ENCODE assay signal across 35 cellular contexts in the genomic region with DNA sequence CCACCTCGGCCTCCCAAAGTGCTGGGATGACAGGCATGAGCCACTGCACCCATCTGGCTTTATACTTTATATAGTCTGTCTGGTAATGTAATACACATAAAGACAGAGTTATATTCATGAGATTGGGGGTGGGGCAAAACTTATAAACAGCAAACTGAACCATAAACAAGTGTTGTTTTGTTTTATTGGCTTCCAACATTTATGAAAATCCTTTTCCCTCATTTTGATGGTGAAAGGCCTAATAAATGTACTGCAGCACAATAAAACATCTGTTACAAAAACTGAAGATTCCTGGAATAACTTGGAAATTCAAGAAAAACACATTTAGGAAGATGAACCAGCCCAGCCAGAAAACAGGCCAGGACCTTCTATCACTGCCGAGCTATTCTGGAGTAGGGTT. TPM values are rescaled to one million over a fixed set of nuclear protein-coding genes. Genes with fewer than 3 reads are reported as not detected.
"Had no signal": no experiment of that assay in that cellular context is flagged by ENCODE, and none has a peak within 500 bp of the region (broad histone marks: within the 10 kb centered on the region; RNA-seq: fewer than 3 reads in every experiment).

No MANE protein-coding gene starts in this region.

- H3K27ac ChIP-seq: brain microvascular endothelial cell, colonic mucosa, epithelial cell of prostate, esophagus squamous epithelium, heart left ventricle had no signal

- H3K4me1 ChIP-seq: colonic mucosa had no signal

- ATAC-seq: activated CD4-positive, alpha-beta T cell treated with anti-CD3 and anti-CD28 coated beads for 36 hours; activated CD8-positive, alpha-beta memory T cell treated with anti-CD3 and anti-CD28 coated beads, Interleukin-2, amount 10 ng/mL, durations not matched to agents 7 days and 5 days; activated CD8-positive, alpha-beta T cell treated with anti-CD3 and anti-CD28 coated beads, Interleukin-2, amount 10 ng/mL, durations not matched to agents 7 days and 5 days; heart left ventricle had no signal

- H3K4me1 Mint-ChIP-seq: activated CD4-positive, alpha-beta T cell treated with anti-CD3 and anti-CD28 coated beads for 36 hours; activated CD4-positive, alpha-beta T cell treated with anti-CD3 and anti-CD28 coated beads, Interleukin-2, amount 10 ng/mL, durations not matched to agents 24 days and 14 days; activated CD8-positive, alpha-beta memory T cell treated with anti-CD3 and anti-CD28 coated beads, Interleukin-2, amount 10 ng/mL, durations not matched to agents 7 days and 5 days had no signal

- H3K27me3 Mint-ChIP-seq: activated CD4-positive, alpha-beta memory T cell treated with anti-CD3 and anti-CD28 coated beads for 36 hours; activated CD4-positive, alpha-beta T cell treated with anti-CD3 and anti-CD28 coated beads for 36 hours; activated CD4-positive, alpha-beta T cell treated with anti-CD3 and anti-CD28 coated beads, Interleukin-2, amount 10 ng/mL, durations not matched to agents 24 days and 14 days; activated CD8-positive, alpha-beta memory T cell treated with anti-CD3 and anti-CD28 coated beads, Interleukin-2, amount 10 ng/mL, durations not matched to agents 7 days and 5 days; activated naive CD8-positive, alpha-beta T cell had no signal

- H3K9me3 ChIP-seq: colonic mucosa, esophagus squamous epithelium, heart left ventricle had no signal

- H3K36me3 ChIP-seq: brain microvascular endothelial cell, colonic mucosa had no signal

- H3K27ac Mint-ChIP-seq: activated CD4-positive, alpha-beta memory T cell treated with anti-CD3 and anti-CD28 coated beads for 36 hours; activated CD4-positive, alpha-beta T cell treated with anti-CD3 and anti-CD28 coated beads for 36 hours; activated CD4-positive, alpha-beta T cell treated with anti-CD3 and anti-CD28 coated beads, Interleukin-2, amount 10 ng/mL, durations not matched to agents 24 days and 14 days; activated CD8-positive, alpha-beta memory T cell treated with anti-CD3 and anti-CD28 coated beads, Interleukin-2, amount 10 ng/mL, durations not matched to agents 7 days and 5 days; activated CD8-positive, alpha-beta T cell treated with anti-CD3 and anti-CD28 coated beads, Interleukin-2, amount 10 ng/mL, durations not matched to agents 7 days and 5 days; activated naive CD4-positive, alpha-beta T cell treated with anti-CD3 and anti-CD28 coated beads for 36 hours; activated naive CD8-positive, alpha-beta T cell; activated T-helper 1 cell treated with anti-CD3 and anti-CD28 coated beads, Interleukin-12 subunit alpha, Interleukin-12 subunit beta, Interleukin-2, Interleukin-4 antibody, amounts not matched to agents 30 ng/mL and 10 ng/mL and 1 ng/mL, durations not matched to agents 14 hours and 24 hours and 36 hours; activated T-helper 2 cell treated with anti-CD3 and anti-CD28 coated beads, Interferon-gamma antibody, Interleukin-2, Interleukin-4, amounts not matched to agents 10 μg/mL and 5 μg/mL and 100 μg/mL, durations not matched to agents 14 hours and 24 hours and 36 hours had no signal

- H3K27me3 ChIP-seq: brain microvascular endothelial cell, colonic mucosa, esophagus squamous epithelium, heart left ventricle had no signal

- H3K9me3 Mint-ChIP-seq: activated CD4-positive, alpha-beta memory T cell treated with anti-CD3 and anti-CD28 coated beads for 36 hours; activated CD4-positive, alpha-beta T cell treated with anti-CD3 and anti-CD28 coated beads, Interleukin-2, amount 10 ng/mL, durations not matched to agents 24 days and 14 days; activated naive CD4-positive, alpha-beta T cell treated with anti-CD3 and anti-CD28 coated beads for 36 hours; activated T-helper 1 cell treated with anti-CD3 and anti-CD28 coated beads, Interleukin-12 subunit alpha, Interleukin-12 subunit beta, Interleukin-2, Interleukin-4 antibody, amounts not matched to agents 30 ng/mL and 10 ng/mL and 1 ng/mL, durations not matched to agents 14 hours and 24 hours and 36 hours; activated T-helper 2 cell treated with anti-CD3 and anti-CD28 coated beads, Interferon-gamma antibody, Interleukin-2, Interleukin-4, amounts not matched to agents 10 μg/mL and 5 μg/mL and 100 μg/mL, durations not matched to agents 14 hours and 24 hours and 36 hours had no signal

- H3K4me3 ChIP-seq: colonic mucosa, esophagus squamous epithelium, heart left ventricle had no signal

- DNase-seq: activated CD4-positive, alpha-beta memory T cell treated with anti-CD3 and anti-CD28 coated beads for 36 hours; activated CD4-positive, alpha-beta T cell treated with anti-CD3 and anti-CD28 coated beads for 36 hours; activated CD4-positive, alpha-beta T cell treated with anti-CD3 and anti-CD28 coated beads, Interleukin-2, amount 10 ng/mL, durations not matched to agents 24 days and 14 days; activated CD4-positive, CD25-positive, alpha-beta regulatory T cell; activated CD4-positive, CD25-positive, alpha-beta regulatory T cell treated with anti-CD3 and anti-CD28 coated beads, Interleukin-2, amount 50 U/mL, for 72 hours; activated CD8-positive, alpha-beta memory T cell treated with anti-CD3 and anti-CD28 coated beads, Interleukin-2, amount 10 ng/mL, durations not matched to agents 7 days and 5 days; activated CD8-positive, alpha-beta memory T cell treated with anti-CD3 and anti-CD28 coated beads, Interleukin-2, amount 50 U/mL, for 4 hours; activated CD8-positive, alpha-beta T cell treated with anti-CD3 and anti-CD28 coated beads, Interleukin-2, amount 10 ng/mL, durations not matched to agents 7 days and 5 days; activated effector memory CD4-positive, alpha-beta T cell treated with anti-CD3 and anti-CD28 coated beads, Interleukin-2, amount 50 U/mL, for 16 hours; activated naive CD4-positive, alpha-beta T cell treated with anti-CD3 and anti-CD28 coated beads for 36 hours; activated T-cell treated with anti-CD3 and anti-CD28 coated beads, Interleukin-2, amount 50 U/mL, for 1 hour; activated T-cell treated with anti-CD3 and anti-CD28 coated beads, Interleukin-2, amount 50 U/mL, for 48 hours; amniotic stem cell; anterior cingulate cortex; brain microvascular endothelial cell; cerebellar nuclear complex; colonic mucosa; effector memory CD4-positive, alpha-beta T cell; esophagus squamous epithelium; heart left ventricle; T-helper 2 cell had no signal

- H3K4me3 Mint-ChIP-seq: activated CD4-positive, alpha-beta memory T cell treated with anti-CD3 and anti-CD28 coated beads for 36 hours; activated CD4-positive, alpha-beta T cell treated with anti-CD3 and anti-CD28 coated beads for 36 hours; activated CD4-positive, alpha-beta T cell treated with anti-CD3 and anti-CD28 coated beads, Interleukin-2, amount 10 ng/mL, durations not matched to agents 24 days and 14 days; activated CD8-positive, alpha-beta memory T cell treated with anti-CD3 and anti-CD28 coated beads, Interleukin-2, amount 10 ng/mL, durations not matched to agents 7 days and 5 days; activated CD8-positive, alpha-beta T cell treated with anti-CD3 and anti-CD28 coated beads, Interleukin-2, amount 10 ng/mL, durations not matched to agents 7 days and 5 days; activated naive CD4-positive, alpha-beta T cell treated with anti-CD3 and anti-CD28 coated beads for 36 hours; activated naive CD8-positive, alpha-beta T cell; activated T-helper 1 cell treated with anti-CD3 and anti-CD28 coated beads, Interleukin-12 subunit alpha, Interleukin-12 subunit beta, Interleukin-2, Interleukin-4 antibody, amounts not matched to agents 30 ng/mL and 10 ng/mL and 1 ng/mL, durations not matched to agents 14 hours and 24 hours and 36 hours had no signal

- H3K36me3 Mint-ChIP-seq: activated naive CD8-positive, alpha-beta T cell had no signal

RNA-seq across cellular contexts. Expression of a gene that starts 30.1 kb away (rescaled TPM):
- total RNA-seq: activated CD4-positive, alpha-beta memory T cell treated with anti-CD3 and anti-CD28 coated beads for 36 hours; activated CD4-positive, alpha-beta T cell treated with anti-CD3 and anti-CD28 coated beads for 36 hours; activated CD4-positive, alpha-beta T cell treated with anti-CD3 and anti-CD28 coated beads, Interleukin-2, amount 10 ng/mL, durations not matched to agents 24 days and 14 days; activated CD8-positive, alpha-beta memory T cell treated with anti-CD3 and anti-CD28 coated beads for 36 hours; activated CD8-positive, alpha-beta memory T cell treated with anti-CD3 and anti-CD28 coated beads, Interleukin-2, amount 10 ng/mL, durations not matched to agents 7 days and 5 days; activated CD8-positive, alpha-beta T cell treated with anti-CD3 and anti-CD28 coated beads, Interleukin-2, amount 10 ng/mL, durations not matched to agents 7 days and 5 days; activated naive CD4-positive, alpha-beta T cell treated with anti-CD3 and anti-CD28 coated beads for 36 hours; activated T-helper 1 cell treated with anti-CD3 and anti-CD28 coated beads, Interleukin-12 subunit alpha, Interleukin-12 subunit beta, Interleukin-2, Interleukin-4 antibody, amounts not matched to agents 30 ng/mL and 10 ng/mL and 1 ng/mL, durations not matched to agents 14 hours and 24 hours and 36 hours; activated T-helper 2 cell treated with anti-CD3 and anti-CD28 coated beads, Interferon-gamma antibody, Interleukin-2, Interleukin-4, amounts not matched to agents 10 μg/mL and 5 μg/mL and 100 μg/mL, durations not matched to agents 14 hours and 24 hours and 36 hours; astrocyte; bronchial epithelial cell; cardiac septum; dermis microvascular lymphatic vessel endothelial cell; esophagus squamous epithelium; fibroblast of lung; fibroblast of villous mesenchyme; frontal cortex; heart left ventricle; T-helper 1 cell treated with Interleukin-12 subunit alpha and Interleukin-12 subunit beta and Interleukin-4 antibody, amounts not matched to agents 30 ng/mL and 1 ng/mL, for 36 hours had no signal
- polyA plus RNA-seq: esophagus, fibroblast of lung, heart left ventricle had no signal

RNA-seq across cellular contexts. Expression of a gene that starts 43.4 kb away (rescaled TPM):
- total RNA-seq: activated CD4-positive, alpha-beta memory T cell treated with anti-CD3 and anti-CD28 coated beads for 36 hours; activated CD4-positive, alpha-beta T cell treated with anti-CD3 and anti-CD28 coated beads for 36 hours; activated CD4-positive, alpha-beta T cell treated with anti-CD3 and anti-CD28 coated beads, Interleukin-2, amount 10 ng/mL, durations not matched to agents 24 days and 14 days; activated CD8-positive, alpha-beta memory T cell treated with anti-CD3 and anti-CD28 coated beads for 36 hours; activated CD8-positive, alpha-beta memory T cell treated with anti-CD3 and anti-CD28 coated beads, Interleukin-2, amount 10 ng/mL, durations not matched to agents 7 days and 5 days; activated CD8-positive, alpha-beta T cell treated with anti-CD3 and anti-CD28 coated beads, Interleukin-2, amount 10 ng/mL, durations not matched to agents 7 days and 5 days; activated naive CD4-positive, alpha-beta T cell treated with anti-CD3 and anti-CD28 coated beads for 36 hours; activated T-helper 1 cell treated with anti-CD3 and anti-CD28 coated beads, Interleukin-12 subunit alpha, Interleukin-12 subunit beta, Interleukin-2, Interleukin-4 antibody, amounts not matched to agents 30 ng/mL and 10 ng/mL and 1 ng/mL, durations not matched to agents 14 hours and 24 hours and 36 hours; activated T-helper 2 cell treated with anti-CD3 and anti-CD28 coated beads, Interferon-gamma antibody, Interleukin-2, Interleukin-4, amounts not matched to agents 10 μg/mL and 5 μg/mL and 100 μg/mL, durations not matched to agents 14 hours and 24 hours and 36 hours; astrocyte; bronchial epithelial cell; colonic mucosa; dermis microvascular lymphatic vessel endothelial cell; esophagus squamous epithelium; fibroblast of lung; fibroblast of villous mesenchyme; T-helper 1 cell treated with Interleukin-12 subunit alpha and Interleukin-12 subunit beta and Interleukin-4 antibody, amounts not matched to agents 30 ng/mL and 1 ng/mL, for 36 hours had no signal
- polyA plus RNA-seq: esophagus, fibroblast of lung, heart left ventricle had no signal
